Comparison of ENCODE assay signal across 9 cellular contexts in the genomic region with DNA sequence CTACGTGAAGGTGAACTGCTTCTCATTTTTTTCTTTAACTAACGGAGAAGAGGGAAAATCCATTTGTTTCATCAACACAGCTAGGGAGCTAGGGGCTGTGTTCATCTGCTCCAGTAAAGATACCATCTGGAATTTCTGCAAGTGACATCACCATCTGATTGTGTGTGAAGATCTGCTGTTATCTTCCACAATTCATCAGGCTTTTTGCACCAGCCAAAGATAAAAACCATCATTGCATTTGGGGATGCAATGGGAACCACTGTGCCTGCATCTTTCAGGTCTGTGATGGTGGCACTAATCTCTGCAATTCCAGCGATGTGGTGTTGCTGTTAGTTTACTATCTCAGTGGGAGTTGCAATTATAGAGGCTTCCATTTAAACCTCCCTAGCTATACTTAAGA. TPM values are rescaled to one million over a fixed set of nuclear protein-coding genes. Genes with fewer than 3 reads are reported as not detected.
"Had no signal": no experiment of that assay in that cellular context is flagged by ENCODE, and none has a peak within 500 bp of the region (broad histone marks: within the 10 kb centered on the region; RNA-seq: fewer than 3 reads in every experiment).

No MANE protein-coding gene starts in this region.

- FAIRE-seq: H1, H54, K562 had no signal

- H2AFZ ChIP-seq: GM23338 had no signal

- H3K4me2 ChIP-seq: GM23338 had no signal

- H3K4me1 Mint-ChIP-seq: GM23338, H9 had no signal

- H3K27ac Mint-ChIP-seq: GM23338 had no signal

- DNase-seq: H9, HCEC 1CT, IMR-90, KG1 had no signal

- H3K4me3 Mint-ChIP-seq: GM23338, H9 had no signal

- H3K4me3 ChIP-seq: GM23338, K562 had no signal

- ATAC-seq: GM23338, K562 had no signal

RNA-seq across cellular contexts. Expression of gene NOX5, which starts 35.5 kb away (rescaled TPM):
- total RNA-seq: H1, HT-29, IMR-90, K562 had no signal
- polyA plus RNA-seq: GM23338 had no signal

RNA-seq across cellular contexts. Expression of gene SPESP1, which starts 48.7 kb away (rescaled TPM):
- total RNA-seq: GM23338, H1, H9, HT-29, K562 had no signal
- polyA plus RNA-seq: GM23338, H1, K562 had no signal
